8 cellular contexts compared by ENCODE assay signal in genomic region chr14:103669370-103669769, GRCh38.
"Had no signal": no experiment of that assay in that cellular context is flagged by ENCODE, and none has a peak within 500 bp of the region (broad histone marks: within the 10 kb centered on the region; RNA-seq: fewer than 3 reads in every experiment).

No MANE protein-coding gene starts in this region.

- FAIRE-seq: G401.6, GM12878, GM12891, GM12892, GM18507, GM19239 had no signal

- ATAC-seq: GM12878 had no signal

- DNase-seq: GDM1, GF-D8 had no signal

- H3K4me3 ChIP-seq: GM12878 had no signal
